ENCODE assay signal across 26 cellular contexts in genomic region chr3:38214560-38214959, GRCh38. TPM values are rescaled to one million over a fixed set of nuclear protein-coding genes. Genes with fewer than 3 reads are reported as not detected.
"Had no signal": no experiment of that assay in that cellular context is flagged by ENCODE, and none has a peak within 500 bp of the region (broad histone marks: within the 10 kb centered on the region; RNA-seq: fewer than 3 reads in every experiment).

No MANE protein-coding gene starts in this region.

- H3K9me3 Mint-ChIP-seq: activated CD4-positive, alpha-beta T cell treated with anti-CD3 and anti-CD28 coated beads, Interleukin-2, amount 10 ng/mL, durations not matched to agents 24 days and 14 days; activated CD8-positive, alpha-beta T cell treated with anti-CD3 and anti-CD28 coated beads for 36 hours; activated naive CD8-positive, alpha-beta T cell treated with anti-CD3 and anti-CD28 coated beads, Interleukin-2, amount 10 ng/mL, durations not matched to agents 7 days and 5 days; activated T-cell treated with anti-CD3 and anti-CD28 coated beads, Interleukin-2, amount 50 U/mL, for 24 hours; activated T-helper 1 cell treated with anti-CD3 and anti-CD28 coated beads, Interleukin-12 subunit alpha, Interleukin-12 subunit beta, Interleukin-2, Interleukin-4 antibody, amounts not matched to agents 30 ng/mL and 10 ng/mL and 1 ng/mL, durations not matched to agents 14 hours and 24 hours and 36 hours; T-helper 2 cell treated with Interferon-gamma antibody and Interleukin-4, amounts not matched to agents 5 μg/mL and 100 μg/mL, for 36 hours had no signal

- H3K27ac Mint-ChIP-seq: activated CD4-positive, alpha-beta T cell treated with anti-CD3 and anti-CD28 coated beads, Interleukin-2, amount 10 ng/mL, durations not matched to agents 24 days and 14 days; activated CD8-positive, alpha-beta T cell treated with anti-CD3 and anti-CD28 coated beads for 36 hours; activated naive CD8-positive, alpha-beta T cell treated with anti-CD3 and anti-CD28 coated beads, Interleukin-2, amount 10 ng/mL, durations not matched to agents 7 days and 5 days; activated T-cell treated with anti-CD3 and anti-CD28 coated beads, Interleukin-2, amount 50 U/mL, for 24 hours; activated T-helper 1 cell treated with anti-CD3 and anti-CD28 coated beads, Interleukin-12 subunit alpha, Interleukin-12 subunit beta, Interleukin-2, Interleukin-4 antibody, amounts not matched to agents 30 ng/mL and 10 ng/mL and 1 ng/mL, durations not matched to agents 14 hours and 24 hours and 36 hours; T-helper 2 cell treated with Interferon-gamma antibody and Interleukin-4, amounts not matched to agents 5 μg/mL and 100 μg/mL, for 36 hours had no signal

- ATAC-seq: activated CD8-positive, alpha-beta T cell treated with anti-CD3 and anti-CD28 coated beads for 36 hours had no signal

- H3K9me3 ChIP-seq: ascending aorta, SJCRH30 had no signal

- H3K27me3 Mint-ChIP-seq: activated CD4-positive, alpha-beta T cell treated with anti-CD3 and anti-CD28 coated beads, Interleukin-2, amount 10 ng/mL, durations not matched to agents 24 days and 14 days; activated CD8-positive, alpha-beta T cell treated with anti-CD3 and anti-CD28 coated beads for 36 hours; activated naive CD8-positive, alpha-beta T cell treated with anti-CD3 and anti-CD28 coated beads, Interleukin-2, amount 10 ng/mL, durations not matched to agents 7 days and 5 days; activated T-cell treated with anti-CD3 and anti-CD28 coated beads, Interleukin-2, amount 50 U/mL, for 24 hours had no signal

- FAIRE-seq: TTC549 had no signal

- DNase-seq: activated CD4-positive, alpha-beta T cell treated with anti-CD3 and anti-CD28 coated beads, Interleukin-2, amount 10 ng/mL, durations not matched to agents 24 days and 14 days; activated CD4-positive, alpha-beta T cell treated with anti-CD3 and anti-CD28 coated beads, Interleukin-2, amount 50 U/mL, for 4 hours; activated CD8-positive, alpha-beta T cell treated with anti-CD3 and anti-CD28 coated beads for 36 hours; activated effector memory CD4-positive, alpha-beta T cell treated with Interleukin-2 at 50 U/mL for 16 hours; activated naive CD4-positive, alpha-beta T cell treated with anti-CD3 and anti-CD28 coated beads, Interleukin-2, amount 50 U/mL, for 16 hours; activated naive CD8-positive, alpha-beta T cell treated with anti-CD3 and anti-CD28 coated beads, Interleukin-2, amount 10 ng/mL, durations not matched to agents 7 days and 5 days; activated T-cell treated with anti-CD3 and anti-CD28 coated beads, Interleukin-2, amount 50 U/mL, for 24 hours; amygdala; Karpas-422; KBM-7; NCI-H1048; NCI-H1105 treated with DMSO at 0.1 percent for 48 hours; NCI-H1436; NCI-H1694 treated with DMSO at 0.1 percent for 48 hours; NCI-H2029; NCI-H510A; NCI-H526; NCI-H748 treated with DMSO at 0.1 percent for 48 hours; NK-92 treated with Interleukin-12 subunit alpha and Interleukin-12 subunit beta, amount 100 ng/mL, for 24 hours; SHP77; SJCRH30 had no signal

- H3K27ac ChIP-seq: ascending aorta, SJCRH30, SK-N-MC had no signal

- H3K4me3 Mint-ChIP-seq: activated CD4-positive, alpha-beta T cell treated with anti-CD3 and anti-CD28 coated beads, Interleukin-2, amount 10 ng/mL, durations not matched to agents 24 days and 14 days; activated CD8-positive, alpha-beta T cell treated with anti-CD3 and anti-CD28 coated beads for 36 hours; activated naive CD8-positive, alpha-beta T cell treated with anti-CD3 and anti-CD28 coated beads, Interleukin-2, amount 10 ng/mL, durations not matched to agents 7 days and 5 days; activated T-cell treated with anti-CD3 and anti-CD28 coated beads, Interleukin-2, amount 50 U/mL, for 24 hours; activated T-helper 1 cell treated with anti-CD3 and anti-CD28 coated beads, Interleukin-12 subunit alpha, Interleukin-12 subunit beta, Interleukin-2, Interleukin-4 antibody, amounts not matched to agents 30 ng/mL and 10 ng/mL and 1 ng/mL, durations not matched to agents 14 hours and 24 hours and 36 hours; T-helper 2 cell treated with Interferon-gamma antibody and Interleukin-4, amounts not matched to agents 5 μg/mL and 100 μg/mL, for 36 hours had no signal

- H3K36me3 ChIP-seq: ascending aorta, SJCRH30 had no signal

- H3K4me3 ChIP-seq: ascending aorta, SJCRH30, SK-N-MC had no signal

- H3K4me1 ChIP-seq: SJCRH30 had no signal

- H3K27me3 ChIP-seq: ascending aorta, SJCRH30 had no signal

RNA-seq across cellular contexts. Expression of gene SLC22A13, which starts 51.1 kb away (rescaled TPM):
- total RNA-seq: ascending aorta had no signal
